Comparison of ENCODE assay signal across 21 cellular contexts in the genomic region with DNA sequence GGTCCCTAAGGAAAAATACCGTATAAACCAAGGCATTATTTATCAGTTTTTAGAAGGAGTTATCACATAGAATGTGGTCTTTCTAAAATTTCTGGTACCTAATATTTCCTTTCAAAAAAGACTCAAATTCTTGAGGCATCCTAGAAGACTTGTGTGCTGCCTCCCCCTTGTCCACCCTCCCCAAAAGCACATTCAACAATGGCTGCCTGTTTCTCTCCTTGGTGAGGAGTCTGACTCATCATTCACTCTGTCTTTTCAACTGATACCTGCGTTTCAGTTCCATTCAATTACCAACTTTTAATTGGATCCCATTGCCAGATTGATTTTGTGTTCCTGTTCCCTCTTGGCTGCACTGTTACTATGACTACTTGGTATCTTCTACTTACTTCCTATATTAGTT.
DNase-seq lines count a peak whose midpoint lies in the region; ATAC-seq, FAIRE-seq and TF ChIP-seq lines count a peak whose summit lies in the region.
"Had no signal": no experiment of that assay in that cellular context is flagged by ENCODE, and none has a peak within 500 bp of the region (broad histone marks: within the 10 kb centered on the region; RNA-seq: fewer than 3 reads in every experiment).

No MANE protein-coding gene starts in this region.

- peak; percentile 36 for FAIRE-seq in H54 (lab: Jason Lieb, UNC)
- FAIRE-seq: TTC549 had no signal

- peak overlapping the region; percentile 78 for H3K27ac ChIP-seq in neutrophil
- H3K27ac ChIP-seq: KMS-11, PC-9, upper lobe of right lung had no signal

- peak overlapping the region; percentile 78 for H3K27ac Mint-ChIP-seq in activated T-cell treated with anti-CD3 and anti-CD28 coated beads, Interleukin-2, amount 50 U/mL, for 72 hours
- peak overlapping the region; percentile 59 for H3K27ac Mint-ChIP-seq in activated naive CD8-positive, alpha-beta T cell treated with anti-CD3 and anti-CD28 coated beads for 36 hours

- DNase-seq in activated T-cell treated with anti-CD3 and anti-CD28 coated beads, Interleukin-2, amount 50 U/mL, for 72 hours: no peak
- DNase-seq in activated T-cell treated with anti-CD3 and anti-CD28 coated beads, Interleukin-2, amount 50 U/mL, for 48 hours: no peak
- DNase-seq in H54 (ENCODE audit: insufficient read length, low spot score): no peak
- no peak for DNase-seq in activated naive CD8-positive, alpha-beta T cell treated with anti-CD3 and anti-CD28 coated beads for 36 hours
- no peak for DNase-seq in KG1 (lab: John Stamatoyannopoulos, UW)
- DNase-seq in T-helper 9 cell: no peak
- DNase-seq: ACHN; activated CD4-positive, alpha-beta T cell treated with anti-CD3 and anti-CD28 coated beads, Interleukin-2, amount 50 U/mL, for 48 hours; amniotic stem cell; Caco-2; central memory CD4-positive, alpha-beta T cell; effector memory CD8-positive, alpha-beta T cell; NCI-H1092 treated with DMSO at 0.1 percent for 48 hours; NCI-H2107; PC-9; upper lobe of right lung had no signal

- no peaks in the 10 kb centered on the region for H3K27me3 ChIP-seq in neutrophil
- H3K27me3 ChIP-seq: upper lobe of right lung had no signal

- H3K27me3 Mint-ChIP-seq in activated T-cell treated with anti-CD3 and anti-CD28 coated beads, Interleukin-2, amount 50 U/mL, for 72 hours (ENCODE audit: low read depth): no peaks in the 10 kb centered on the region
- H3K27me3 Mint-ChIP-seq in activated naive CD8-positive, alpha-beta T cell treated with anti-CD3 and anti-CD28 coated beads for 36 hours: no peaks in the 10 kb centered on the region
- H3K27me3 Mint-ChIP-seq: effector memory CD8-positive, alpha-beta T cell; stimulated activated naive CD8-positive, alpha-beta T cell treated with anti-CD3 and anti-CD28 coated beads, Interleukin-15, Interleukin-2, amounts not matched to agents 100 ng/mL and 50 ng/mL, for 24 hours had no signal

- H3K9me3 Mint-ChIP-seq in activated T-cell treated with anti-CD3 and anti-CD28 coated beads, Interleukin-2, amount 50 U/mL, for 72 hours: no peaks in the 10 kb centered on the region
- no peaks in the 10 kb centered on the region for H3K9me3 Mint-ChIP-seq in activated naive CD8-positive, alpha-beta T cell treated with anti-CD3 and anti-CD28 coated beads for 36 hours
- H3K9me3 Mint-ChIP-seq: effector memory CD8-positive, alpha-beta T cell; stimulated activated naive CD8-positive, alpha-beta T cell treated with anti-CD3 and anti-CD28 coated beads, Interleukin-15, Interleukin-2, amounts not matched to agents 100 ng/mL and 50 ng/mL, for 24 hours had no signal

- peaks cover 48% of the 10 kb centered on the region for H3K36me3 ChIP-seq in neutrophil

- TF ChIP-seq CTCF in neutrophil (IDR thresholded peaks at IDR 0.05): no peak

- H3K9me3 ChIP-seq in neutrophil: no peaks in the 10 kb centered on the region
- H3K9me3 ChIP-seq: Caco-2, upper lobe of right lung had no signal

- ATAC-seq in activated T-cell treated with anti-CD3 and anti-CD28 coated beads, Interleukin-2, amount 50 U/mL, for 72 hours (replicated peaks in 1 of 2): no peak
- ATAC-seq in HG02970 (IDR thresholded peaks at IDR 0.05; ENCODE audit: low FRiP score, unreplicated experiment): no peak
- ATAC-seq: effector memory CD8-positive, alpha-beta T cell; upper lobe of right lung had no signal

- no peak for TF ChIP-seq POLR2A in H54 (IDR thresholded peaks at IDR 0.05; ENCODE audit: low read depth, low read length)

- no peak overlapping the region for H3K4me3 ChIP-seq in neutrophil (ENCODE audit: low read depth in 1 of 2, low read length in 1 of 2)
- H3K4me3 ChIP-seq: PC-9, upper lobe of right lung had no signal

- H3K4me1 Mint-ChIP-seq in activated T-cell treated with anti-CD3 and anti-CD28 coated beads, Interleukin-2, amount 50 U/mL, for 72 hours (ENCODE audit: low read depth): peaks cover 65% of the 10 kb centered on the region
- peaks cover 56% of the 10 kb centered on the region for H3K4me1 Mint-ChIP-seq in activated naive CD8-positive, alpha-beta T cell treated with anti-CD3 and anti-CD28 coated beads for 36 hours

- H3K4me3 Mint-ChIP-seq in activated T-cell treated with anti-CD3 and anti-CD28 coated beads, Interleukin-2, amount 50 U/mL, for 72 hours: no peak overlapping the region
- no peak overlapping the region for H3K4me3 Mint-ChIP-seq in activated naive CD8-positive, alpha-beta T cell treated with anti-CD3 and anti-CD28 coated beads for 36 hours
- H3K4me3 Mint-ChIP-seq: effector memory CD8-positive, alpha-beta T cell; stimulated activated naive CD8-positive, alpha-beta T cell treated with anti-CD3 and anti-CD28 coated beads, Interleukin-15, Interleukin-2, amounts not matched to agents 100 ng/mL and 50 ng/mL, for 24 hours had no signal

- peaks cover 25 to 35% of the 10 kb centered on the region in 2 experiments for H3K4me1 ChIP-seq in neutrophil (ENCODE audit: control insufficient read depth in 1 of 2, insufficient read depth in 1 of 2, low read depth in 1 of 2, low read length in 1 of 2)

- H3K36me3 Mint-ChIP-seq in activated T-cell treated with anti-CD3 and anti-CD28 coated beads, Interleukin-2, amount 50 U/mL, for 72 hours (ENCODE audit: insufficient read depth in 2 of 2): peaks cover 13 to 57% of the 10 kb centered on the region in 2 donors
- H3K36me3 Mint-ChIP-seq in activated naive CD8-positive, alpha-beta T cell treated with anti-CD3 and anti-CD28 coated beads for 36 hours: peaks cover 76% of the 10 kb centered on the region
